In genomic region chr6:27892596-27893058, GRCh38 we compare ENCODE assay signal across 9 cellular contexts. TPM values are rescaled to one million over a fixed set of nuclear protein-coding genes. Genes with fewer than 3 reads are reported as not detected.
DNase-seq lines count a peak whose midpoint lies in the region; ATAC-seq, FAIRE-seq and TF ChIP-seq lines count a peak whose summit lies in the region.
"Had no signal": no experiment of that assay in that cellular context is flagged by ENCODE, and none has a peak within 500 bp of the region (broad histone marks: within the 10 kb centered on the region; RNA-seq: fewer than 3 reads in every experiment).

No MANE protein-coding gene starts in this region.

- H3K36me3 ChIP-seq in Peyer's patch (no peaks in the 10 kb centered on the region), fibroblast of lung (ENCODE audit: control insufficient read depth, insufficient read depth, low read length) (no peaks in the 10 kb centered on the region), gastrocnemius medialis (no peaks in the 10 kb centered on the region)

- H3K9me3 ChIP-seq in Peyer's patch = no peaks in the 10 kb centered on the region
- no peaks in the 10 kb centered on the region for H3K9me3 ChIP-seq in fibroblast of lung (ENCODE audit: control insufficient read depth, insufficient read depth, low read depth, low read length)
- no peaks in the 10 kb centered on the region for H3K9me3 ChIP-seq in gastrocnemius medialis

- TF ChIP-seq CTCF in Peyer's patch (IDR thresholded peaks at IDR 0.05) (no peak), fibroblast of lung (conservative IDR thresholded peaks at IDR 0.05 in 1 of 2, IDR thresholded peaks at IDR 0.05 in 1 of 2; ENCODE audit: low read depth in 1 of 2, low read length in 2 of 2) (no peak), gastrocnemius medialis (IDR thresholded peaks at IDR 0.05 in 4 of 5, conservative IDR thresholded peaks at IDR 0.05 in 1 of 5) (no peak)

- H3K79me2 ChIP-seq in fibroblast of lung (ENCODE audit: control insufficient read depth, insufficient read depth, low read length) = no peaks in the 10 kb centered on the region

- H3K4me2 ChIP-seq in fibroblast of lung (ENCODE audit: extremely low read depth, insufficient read depth, low read length) = peak overlapping the region; percentile 64

- in situ Hi-C loops in gastrocnemius medialis (cut with MboI; ENCODE audit: low sequenced_read_pairs in 4 of 4) = loop anchor here (10.0 to 25.0 kb wide), 8 partner anchors 128 to 738 kb away; partner anchors contain the start of gene ZNF184 (in 2 of the 4)

- peak overlapping the region; percentile 46 to 71 (median 52) for H3K4me3 ChIP-seq in Peyer's patch
- H3K4me3 ChIP-seq in fibroblast of lung (replicated peaks in 1 of 4; ENCODE audit: control extremely low read depth in 1 of 4, insufficient read depth in 1 of 4, low read depth in 3 of 4, low read length in 4 of 4) = peak overlapping the region; percentile 42 to 98 (median 79)
- peak overlapping the region; percentile 66 to 77 (median 70) for H3K4me3 ChIP-seq in gastrocnemius medialis

- intact Hi-C loops in gastrocnemius medialis (cut with DNase I; ENCODE audit: low total_unique reads) = loop anchor here (2.0 to 10.0 kb wide), 3 partner anchors 20 to 1868 kb away; a partner anchor contains a TSS

- H3K27me3 ChIP-seq in Peyer's patch (no peaks in the 10 kb centered on the region), fibroblast of lung (ENCODE audit: control insufficient read depth, insufficient read depth, low read length) (no peaks in the 10 kb centered on the region), gastrocnemius medialis (peaks cover 50 to 58% (median 52%) of the 10 kb centered on the region in 3 donors)

- no peak for TF ChIP-seq POLR2A in Peyer's patch (IDR thresholded peaks at IDR 0.05)
- TF ChIP-seq POLR2A in gastrocnemius medialis (IDR thresholded peaks at IDR 0.05) = no peak

- H3K4me1 ChIP-seq in Peyer's patch (peaks cover 0 to 10% (median 2%) of the 10 kb centered on the region in 4 donors), fibroblast of lung (ENCODE audit: control insufficient read depth, extremely low read depth, insufficient read depth, low read length) (peaks cover 3% of the 10 kb centered on the region), gastrocnemius medialis (peaks cover 15 to 32% of the 10 kb centered on the region in 2 donors)

- peak overlapping the region; percentile 68 for H3K9ac ChIP-seq in fibroblast of lung (ENCODE audit: insufficient read depth, low read length)

- ATAC-seq in gastrocnemius medialis = no peak
- ATAC-seq in GM18909 (IDR thresholded peaks at IDR 0.05; ENCODE audit: poor library complexity, unreplicated experiment) = no peak

- H2AFZ ChIP-seq in fibroblast of lung (ENCODE audit: low read length) = peak overlapping the region; percentile 38

- no peaks in the 10 kb centered on the region for H4K20me1 ChIP-seq in fibroblast of lung (ENCODE audit: control insufficient read depth, extremely low read depth, insufficient read depth, low read length)

- peak; percentile 8 for FAIRE-seq in GM19239 (lab: Jason Lieb, UNC)

- H3K27ac ChIP-seq in Peyer's patch = peak overlapping the region; percentile 83 to 95 (median 88)
- peak overlapping the region; percentile 89 for H3K27ac ChIP-seq in fibroblast of lung (ENCODE audit: insufficient read depth, low read length)
- peak overlapping the region in 1 of 4 donors; percentile 28 for H3K27ac ChIP-seq in gastrocnemius medialis

- DNase-seq in GM19239 (ENCODE audit: insufficient read length, low spot score) (no peak), Peyer's patch (no peak), fibroblast of lung (ENCODE audit: low read depth in 2 of 2) (peak; percentile 36), gastrocnemius medialis (no peak), mucosa of gallbladder (ENCODE audit: low spot score) (no peak)
- DNase-seq in activated naive CD4-positive, alpha-beta T cell (lab: John Stamatoyannopoulos, UW) = no peak
- DNase-seq in stimulated activated CD4-positive, alpha-beta T cell treated with anti-CD3 and anti-CD28 coated beads, Interleukin-4, amount 100 ng/mL, for 4 hours = no peak

RNA-seq across cellular contexts. Expression of gene OR2B2, which starts 19.6 kb away (rescaled TPM):
- total RNA-seq in Peyer's patch (not detected), fibroblast of lung (not detected in 2 replicates), gastrocnemius medialis (not detected), mucosa of gallbladder (not detected)
- not detected in 2 replicates for polyA plus RNA-seq in fibroblast of lung
- not detected in 2 replicates for polyA plus RNA-seq in fibroblast of lung (2012)
- polyA minus RNA-seq in fibroblast of lung (ENCODE audit: low replicate concordance) = not detected in 2 replicates
- total RNA-seq: activated T-cell treated with anti-CD3 and anti-CD28 coated beads, Interleukin-2, amount 50 U/mL, for 72 hours had no signal

Comparison
In these comparisons a context has a peak if more than half of its experiments do, and no peak if none do; other contexts are left out.
1. DNase-seq: peak in fibroblast of lung (2 of 2); none in GM19239 (single experiment), Peyer's patch (0 of 3), gastrocnemius medialis (0 of 2), mucosa of gallbladder (single experiment), activated naive CD4-positive, alpha-beta T cell (0 of 4) and stimulated activated CD4-positive, alpha-beta T cell treated with anti-CD3 and anti-CD28 coated beads, Interleukin-4, amount 100 ng/mL, for 4 hours (0 of 2).
2. Peak in every context shown above with its lines, with median percentiles within 50 percentile points of each other: H3K4me3 ChIP-seq.